In the genomic region with DNA sequence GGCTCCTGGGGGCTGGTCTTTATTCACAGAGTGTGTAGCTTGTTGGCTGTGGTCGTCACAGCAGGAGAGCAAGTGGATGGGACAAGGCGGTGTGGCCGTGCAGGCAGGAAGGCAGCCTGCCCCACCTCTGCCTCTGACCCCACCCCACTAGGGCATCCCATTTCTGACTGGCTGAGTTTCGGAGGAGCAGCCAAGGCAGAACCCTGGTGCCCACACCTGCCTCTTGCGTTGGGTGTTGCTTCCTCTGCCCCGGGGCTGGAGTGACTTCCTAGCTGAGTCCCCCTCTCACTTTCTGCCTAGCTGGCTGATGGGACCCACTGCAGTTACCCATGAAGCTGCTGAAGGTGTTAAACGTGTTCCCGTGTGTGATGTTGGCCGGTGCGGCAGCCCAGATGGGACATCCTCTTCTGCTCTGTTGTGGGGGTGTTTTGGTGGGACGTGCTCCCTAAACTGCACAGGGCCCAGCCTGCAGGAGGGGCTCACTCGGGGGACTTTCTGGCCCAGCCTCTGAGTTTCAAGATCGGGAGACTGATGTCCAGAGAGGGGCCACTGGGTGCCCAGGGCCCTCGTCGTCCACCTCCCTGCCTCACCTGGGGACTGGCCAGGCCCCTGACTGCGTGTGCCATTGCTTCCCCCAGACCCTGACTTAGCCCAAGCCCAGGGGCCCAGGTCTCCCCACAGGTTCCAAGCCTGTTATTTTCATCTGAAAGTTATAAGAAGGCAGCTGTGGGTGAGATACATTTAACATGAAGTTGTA, we compare ENCODE assay signal across 23 cellular contexts.
"Had no signal": no experiment of that assay in that cellular context is flagged by ENCODE, and none has a peak within 500 bp of the region (broad histone marks: within the 10 kb centered on the region; RNA-seq: fewer than 3 reads in every experiment).

No MANE protein-coding gene starts in this region.

- H2AFZ ChIP-seq: parathyroid adenoma had no signal

- H3K9me3 Mint-ChIP-seq: immature natural killer cell; naive thymus-derived CD8-positive, alpha-beta T cell; stimulated activated naive B cell treated with anti-CD40 and anti-IgM and Interleukin-4, amounts not matched to agents 10 μg/mL and 1 μg/mL and 100 μg/mL, for 72 hours had no signal

- H3K27ac ChIP-seq: parathyroid adenoma, psoas muscle, right lobe of liver, thoracic aorta had no signal

- H3K4me3 Mint-ChIP-seq: immature natural killer cell; naive thymus-derived CD8-positive, alpha-beta T cell; stimulated activated naive B cell treated with anti-CD40 and anti-IgM and Interleukin-4, amounts not matched to agents 10 μg/mL and 1 μg/mL and 100 μg/mL, for 72 hours; stimulated activated naive CD8-positive, alpha-beta T cell treated with anti-CD3 and anti-CD28 coated beads, Interleukin-15, amount 100 ng/mL, for 72 hours had no signal

- H3K9ac ChIP-seq: parathyroid adenoma had no signal

- FAIRE-seq: keratinocyte had no signal

- ATAC-seq: left colon; mucosa of descending colon; naive thymus-derived CD8-positive, alpha-beta T cell; psoas muscle; stimulated activated naive B cell treated with anti-CD40 and anti-IgM and Interleukin-4, amounts not matched to agents 10 μg/mL and 1 μg/mL and 100 μg/mL, for 72 hours; stimulated activated naive CD8-positive, alpha-beta T cell treated with anti-CD3 and anti-CD28 coated beads, Interleukin-15, amount 100 ng/mL, for 72 hours had no signal

- H3K27me3 ChIP-seq: dorsolateral prefrontal cortex, right lobe of liver, transverse colon had no signal

- H3K79me2 ChIP-seq: parathyroid adenoma had no signal

- H3K4me1 Mint-ChIP-seq: immature natural killer cell; stimulated activated naive CD8-positive, alpha-beta T cell treated with anti-CD3 and anti-CD28 coated beads, Interleukin-15, amount 100 ng/mL, for 72 hours had no signal

- DNase-seq: caudate nucleus; cortex of kidney; effector CD8-positive, alpha-beta T cell; foreskin melanocyte; immature natural killer cell; left colon; mammary epithelial cell; nucleus accumbens; retina; stimulated activated CD4-positive, alpha-beta T cell treated with anti-CD3 and anti-CD28 coated beads, Interleukin-15, amount 100 ng/mL, for 24 hours; stimulated activated CD4-positive, alpha-beta T cell treated with anti-CD3 and anti-CD28 coated beads, Interleukin-1b, Interleukin-23, amount 100 ng/mL, for 48 hours; stimulated activated CD4-positive, alpha-beta T cell treated with anti-CD3 and anti-CD28 coated beads, Interleukin-4, amount 100 ng/mL, for 4 hours; stimulated activated naive B cell treated with anti-CD40 and anti-IgM and Interleukin-4, amounts not matched to agents 10 μg/mL and 1 μg/mL and 100 μg/mL, for 72 hours; stimulated activated naive CD8-positive, alpha-beta T cell treated with anti-CD3 and anti-CD28 coated beads, Interleukin-15, amount 100 ng/mL, for 72 hours; transverse colon had no signal

- H3K36me3 Mint-ChIP-seq: immature natural killer cell; stimulated activated naive B cell treated with anti-CD40 and anti-IgM and Interleukin-4, amounts not matched to agents 10 μg/mL and 1 μg/mL and 100 μg/mL, for 72 hours had no signal

- H3K9me3 ChIP-seq: mucosa of descending colon, psoas muscle, right lobe of liver, thoracic aorta, transverse colon had no signal

- H3K27me3 Mint-ChIP-seq: stimulated activated naive B cell treated with anti-CD40 and anti-IgM and Interleukin-4, amounts not matched to agents 10 μg/mL and 1 μg/mL and 100 μg/mL, for 72 hours; stimulated activated naive CD8-positive, alpha-beta T cell treated with anti-CD3 and anti-CD28 coated beads, Interleukin-15, amount 100 ng/mL, for 72 hours had no signal

- H3K36me3 ChIP-seq: right lobe of liver, thoracic aorta, transverse colon had no signal

- H3K4me1 ChIP-seq: parathyroid adenoma, psoas muscle had no signal

- H3K4me3 ChIP-seq: dorsolateral prefrontal cortex, mucosa of descending colon, psoas muscle, right lobe of liver, thoracic aorta, transverse colon had no signal

- H3K27ac Mint-ChIP-seq: immature natural killer cell; naive thymus-derived CD8-positive, alpha-beta T cell; stimulated activated naive B cell treated with anti-CD40 and anti-IgM and Interleukin-4, amounts not matched to agents 10 μg/mL and 1 μg/mL and 100 μg/mL, for 72 hours had no signal
